19 cellular contexts compared by ENCODE assay signal in genomic region chr3:8888296-8888915, GRCh38.
DNase-seq lines count a peak whose midpoint lies in the region; ATAC-seq and TF ChIP-seq lines count a peak whose summit lies in the region.
"Had no signal": no experiment of that assay in that cellular context is flagged by ENCODE, and none has a peak within 500 bp of the region (broad histone marks: within the 10 kb centered on the region; RNA-seq: fewer than 3 reads in every experiment).

No MANE protein-coding gene starts in this region.

- peak overlapping the region; percentile 87 for H3K27ac Mint-ChIP-seq in osteocyte (ENCODE audit: unreplicated experiment)
- H3K27ac Mint-ChIP-seq: activated naive CD4-positive, alpha-beta T cell treated with anti-CD3 and anti-CD28 coated beads, Interleukin-2, amount 50 U/mL, for 24 hours; activated T-cell treated with anti-CD3 and anti-CD28 coated beads, Interleukin-2, amount 50 U/mL, for 24 hours had no signal

- H3K9me3 Mint-ChIP-seq in osteocyte (ENCODE audit: unreplicated experiment) = peaks cover 4% of the 10 kb centered on the region
- H3K9me3 Mint-ChIP-seq: central memory CD8-positive, alpha-beta T cell had no signal

- peaks cover 21% of the 10 kb centered on the region for H3F3A ChIP-seq in SK-N-SH (replicated peaks; ENCODE audit: insufficient read depth)

- POLR2A ChIA-PET in SK-N-SH (lab: Yijun Ruan, JAX) = no interaction called here

- H3K4me1 ChIP-seq in SK-N-SH (ENCODE audit: control insufficient read depth in 1 of 2, insufficient read depth in 2 of 2, low read depth in 1 of 2, low read length in 1 of 2) = peaks cover 12 to 31% of the 10 kb centered on the region in 2 experiments
- no peaks in the 10 kb centered on the region for H3K4me1 ChIP-seq in tibial nerve
- peaks cover 0 to 8% (median 0%) of the 10 kb centered on the region in 4 donors for H3K4me1 ChIP-seq in sigmoid colon
- H3K4me1 ChIP-seq: lower lobe of right lung, psoas muscle had no signal

- H2AFZ ChIP-seq in SK-N-SH (ENCODE audit: low read depth) = 0 out of 2 replicates have a peak overlapping the region, but pooled peaks have one; percentile 37
- H2AFZ ChIP-seq: PC-9 had no signal

- TF ChIP-seq CTCF in SK-N-SH (IDR thresholded peaks at IDR 0.05) (no peak), fibroblast of the aortic adventitia (IDR thresholded peaks at IDR 0.05; ENCODE audit: insufficient read depth, low read length) (no peak), osteocyte (IDR thresholded peaks at IDR 0.05) (no peak), tibial nerve (IDR thresholded peaks at IDR 0.05) (no peak), sigmoid colon (IDR thresholded peaks at IDR 0.05) (no peak)

- no peak for TF ChIP-seq EP300 in SK-N-SH (IDR thresholded peaks at IDR 0.05; ENCODE audit: borderline replicate concordance in 1 of 2, low read depth in 1 of 2, low read length in 1 of 2)
- no peak for TF ChIP-seq EP300 in tibial nerve (IDR thresholded peaks at IDR 0.05)
- no peak for TF ChIP-seq EP300 in sigmoid colon (IDR thresholded peaks at IDR 0.05)

- no peak overlapping the region for H3K4me2 ChIP-seq in SK-N-SH
- H3K4me2 ChIP-seq: PC-9 had no signal

- no peak for ATAC-seq in GM19324 (IDR thresholded peaks at IDR 0.05; ENCODE audit: low FRiP score, unreplicated experiment)
- ATAC-seq: psoas muscle had no signal

- no peak overlapping the region for H3K9ac ChIP-seq in SK-N-SH

- H3K36me3 ChIP-seq in SK-N-SH (replicated peaks in 1 of 2; ENCODE audit: control insufficient read depth in 1 of 2, insufficient read depth in 2 of 2, low read length in 1 of 2) = peaks cover 14 to 19% of the 10 kb centered on the region in 2 experiments
- peaks cover 0 to 39% (median 0%) of the 10 kb centered on the region in 3 donors for H3K36me3 ChIP-seq in tibial nerve
- H3K36me3 ChIP-seq in sigmoid colon = peaks cover 0 to 7% (median 0%) of the 10 kb centered on the region in 4 donors

- H3K9me2 ChIP-seq in SK-N-SH = no peaks in the 10 kb centered on the region

- H3K4me1 Mint-ChIP-seq in osteocyte (ENCODE audit: unreplicated experiment) = peaks cover 68% of the 10 kb centered on the region
- H3K4me1 Mint-ChIP-seq: activated naive CD4-positive, alpha-beta T cell treated with anti-CD3 and anti-CD28 coated beads, Interleukin-2, amount 50 U/mL, for 24 hours; central memory CD8-positive, alpha-beta T cell had no signal

- H4K20me1 ChIP-seq in SK-N-SH (ENCODE audit: insufficient read depth) = no peaks in the 10 kb centered on the region

- TF ChIP-seq POLR2A in tibial nerve (IDR thresholded peaks at IDR 0.05) (no peak), sigmoid colon (IDR thresholded peaks at IDR 0.05) (no peak)

- H3K27me3 ChIP-seq in SK-N-SH (ENCODE audit: insufficient read depth) (no peaks in the 10 kb centered on the region), tibial nerve (no peaks in the 10 kb centered on the region), sigmoid colon (no peaks in the 10 kb centered on the region)

- CTCF ChIA-PET in SK-N-SH (lab: Yijun Ruan, JAX) = interaction anchor here (1.4 kb wide), 2 partner anchors 26 to 119 kb away, joined by 3 to 6 read pairs; partner anchors contain the start of gene OXTR

- H3K27me3 Mint-ChIP-seq in osteocyte (ENCODE audit: unreplicated experiment) = no peaks in the 10 kb centered on the region
- H3K27me3 Mint-ChIP-seq: activated naive CD4-positive, alpha-beta T cell treated with anti-CD3 and anti-CD28 coated beads, Interleukin-2, amount 50 U/mL, for 24 hours; activated T-cell treated with anti-CD3 and anti-CD28 coated beads, Interleukin-2, amount 50 U/mL, for 24 hours; central memory CD8-positive, alpha-beta T cell had no signal

- DNase-seq in EH (ENCODE audit: low read depth) (peak; percentile 97), SK-N-SH (no peak), fibroblast of the aortic adventitia (ENCODE audit: low read depth) (peak; percentile 47), osteocyte (ENCODE audit: extremely low spot score, unreplicated experiment) (no peak), tibial nerve (ENCODE audit: low spot score in 2 of 2) (no peak), NCI-H345 treated with DMSO at 0.1 percent for 48 hours (lab: John Stamatoyannopoulos, UW; ENCODE audit: unreplicated experiment) (no peak), sigmoid colon (no peak)
- DNase-seq: activated CD4-positive, alpha-beta T cell treated with anti-CD3 and anti-CD28 coated beads, Interleukin-2, amount 50 U/mL, for 4 hours; activated T-cell treated with anti-CD3 and anti-CD28 coated beads, Interleukin-2, amount 50 U/mL, for 24 hours; AML-193; lower lobe of right lung; NCI-H69; PC-9; psoas muscle; stimulated activated CD4-positive, alpha-beta T cell treated with anti-CD3 and anti-CD28 coated beads, Interleukin-1b, Interleukin-23, amount 100 ng/mL, for 48 hours had no signal

- H3K79me2 ChIP-seq in SK-N-SH (ENCODE audit: insufficient read depth) = 0 out of 2 replicates have a peak, but pooled peaks cover 7% of the 10 kb centered on the region

- peaks cover 3% of the 10 kb centered on the region for H3K36me3 Mint-ChIP-seq in osteocyte (ENCODE audit: unreplicated experiment)

- TF ChIP-seq RAD21 in SK-N-SH (IDR thresholded peaks at IDR 0.05; ENCODE audit: low read length) = no peak

- no peak overlapping the region for H3K4me3 ChIP-seq in SK-N-SH (ENCODE audit: low read depth in 2 of 2, low read length in 1 of 2)
- no peak overlapping the region for H3K4me3 ChIP-seq in fibroblast of the aortic adventitia (ENCODE audit: low read depth, low read length)
- H3K4me3 ChIP-seq in tibial nerve = no peak overlapping the region
- H3K4me3 ChIP-seq in sigmoid colon = no peak overlapping the region
- H3K4me3 ChIP-seq: lower lobe of right lung, PC-9, psoas muscle had no signal

- intact Hi-C loops in sigmoid colon (cut with DNase I) = no loop called here

- 0 out of 2 replicates have a peak, but pooled peaks cover 3% of the 10 kb centered on the region for H3K9me3 ChIP-seq in SK-N-SH
- H3K9me3 ChIP-seq in tibial nerve = no peaks in the 10 kb centered on the region
- no peaks in the 10 kb centered on the region for H3K9me3 ChIP-seq in sigmoid colon
- H3K9me3 ChIP-seq: lower lobe of right lung, psoas muscle had no signal

- H3K27ac ChIP-seq in SK-N-SH (ENCODE audit: low read depth in 2 of 2, low read length in 1 of 2) (peak overlapping the region; percentile 68 to 73), tibial nerve (no peak overlapping the region), sigmoid colon (no peak overlapping the region)
- H3K27ac ChIP-seq: PC-9, psoas muscle had no signal

- peak overlapping the region; percentile 52 for H3K4me3 Mint-ChIP-seq in osteocyte (ENCODE audit: unreplicated experiment)
- H3K4me3 Mint-ChIP-seq: activated naive CD4-positive, alpha-beta T cell treated with anti-CD3 and anti-CD28 coated beads, Interleukin-2, amount 50 U/mL, for 24 hours; activated T-cell treated with anti-CD3 and anti-CD28 coated beads, Interleukin-2, amount 50 U/mL, for 24 hours; central memory CD8-positive, alpha-beta T cell; nephron had no signal

- 94% methylated on average over 6 of the region's 6 CpGs for WGBS in SK-N-SH (ENCODE audit: low lambda C conversion rate)
- 68 to 77% methylated on average over 6 of the region's 6 CpGs for WGBS in tibial nerve, 2 donors
- WGBS in sigmoid colon, 2 donors = 84 to 90% methylated on average over 6 of the region's 6 CpGs

TF ChIP-seq in SK-N-SH, 30 proteins besides CTCF, POLR2A, EP300 and RAD21:
- TF ChIP-seq RCOR1 (IDR thresholded peaks at IDR 0.05; ENCODE audit: low read length) (no peak), YY1 (IDR thresholded peaks at IDR 0.05; ENCODE audit: low read depth) (no peak), ELF1 (IDR thresholded peaks at IDR 0.05) (no peak), CHD2 (IDR thresholded peaks at IDR 0.05; ENCODE audit: low read length, partially characterized antibody) (no peak), MXI1 (IDR thresholded peaks at IDR 0.05; ENCODE audit: low read depth, low read length) (no peak), IRF3 (IDR thresholded peaks at IDR 0.05; ENCODE audit: low read depth, low read length) (no peak), PBX3 (IDR thresholded peaks at IDR 0.05) (peak; percentile 18; the same call in 1 of the 2 replicates)

Comparison
In these comparisons a context has a peak if more than half of its experiments do, and no peak if none do; other contexts are left out.
1. DNase-seq: peak in EH (single experiment) and fibroblast of the aortic adventitia (single experiment); none in SK-N-SH (single experiment), osteocyte (single experiment), tibial nerve (0 of 2), NCI-H345 treated with DMSO at 0.1 percent for 48 hours (single experiment) and sigmoid colon (single experiment).
2. H3K27ac ChIP-seq: peak in SK-N-SH (2 of 2); none in tibial nerve (0 of 4) and sigmoid colon (0 of 4).